Comparison of ENCODE assay signal across 8 cellular contexts in genomic region chr3:102229062-102229655, GRCh38.
DNase-seq lines count a peak whose midpoint lies in the region; ATAC-seq and TF ChIP-seq lines count a peak whose summit lies in the region.

No MANE protein-coding gene starts in this region.

- POLR2A ChIA-PET in activated CD4-positive, alpha-beta T cell treated with anti-CD3 and anti-CD28 coated beads for 36 hours (lab: Charles Lee): no interaction called here

- no peaks in the 10 kb centered on the region for H3K9me3 Mint-ChIP-seq in activated CD4-positive, alpha-beta T cell treated with anti-CD3 and anti-CD28 coated beads for 36 hours (ENCODE audit: low read depth)

- H3K27ac ChIP-seq in colonic mucosa (no peak overlapping the region), right lobe of liver (no peak overlapping the region)

- CTCF ChIA-PET in activated CD4-positive, alpha-beta T cell treated with anti-CD3 and anti-CD28 coated beads for 36 hours (lab: Charles Lee): interaction anchor here (0.5 to 4.1 kb wide), 74 partner anchors 8 to 888 kb away, joined by 3 to 115 read pairs (median 4); no protein-coding TSS in a partner anchor

- no peak overlapping the region for H3K27ac Mint-ChIP-seq in activated CD4-positive, alpha-beta T cell treated with anti-CD3 and anti-CD28 coated beads for 36 hours

- no peaks in the 10 kb centered on the region for H3K4me1 ChIP-seq in colonic mucosa
- no peaks in the 10 kb centered on the region for H3K4me1 ChIP-seq in right lobe of liver

- ATAC-seq in GM18861 (IDR thresholded peaks at IDR 0.05; ENCODE audit: unreplicated experiment): peak; percentile 46
- ATAC-seq in HG03354 (IDR thresholded peaks at IDR 0.05; ENCODE audit: poor library complexity, severe bottlenecking, unreplicated experiment): peak; percentile 52
- ATAC-seq in activated CD4-positive, alpha-beta T cell treated with anti-CD3 and anti-CD28 coated beads for 36 hours: peak; percentile 71
- ATAC-seq in right lobe of liver: peak; percentile 90 to 94 (median 92)

- H3K27me3 ChIP-seq in colonic mucosa (no peaks in the 10 kb centered on the region), right lobe of liver (no peaks in the 10 kb centered on the region)

- peak; percentile 50 for DNase-seq in AG08396 (ENCODE audit: low spot score)
- DNase-seq in NCI-H524 (lab: John Stamatoyannopoulos, UW): peak; percentile 88 to 92
- DNase-seq in activated CD4-positive, alpha-beta T cell treated with anti-CD3 and anti-CD28 coated beads for 36 hours: peak; percentile 82
- DNase-seq in colonic mucosa: peak; percentile 77
- DNase-seq in right lobe of liver: peak in 2 of 3 donors; percentile 53 to 72
- DNase-seq in stimulated activated CD4-positive, alpha-beta T cell treated with anti-CD3 and anti-CD28 coated beads, TNF-alpha, amount 100 ng/mL, for 48 hours (ENCODE audit: low read depth in 3 of 3): peak; percentile 45 to 68 (median 60)

- no peak overlapping the region for H3K9ac ChIP-seq in colonic mucosa (ENCODE audit: low read depth in 2 of 2, low read length in 2 of 2)

- H3K4me1 Mint-ChIP-seq in activated CD4-positive, alpha-beta T cell treated with anti-CD3 and anti-CD28 coated beads for 36 hours: peaks cover 14% of the 10 kb centered on the region

- H3K4me3 ChIP-seq in colonic mucosa (no peak overlapping the region), right lobe of liver (no peak overlapping the region)

- H3K36me3 ChIP-seq in colonic mucosa: no peaks in the 10 kb centered on the region
- no peaks in the 10 kb centered on the region for H3K36me3 ChIP-seq in right lobe of liver

- peak; percentile 92 for TF ChIP-seq CTCF in colonic mucosa (IDR thresholded peaks at IDR 0.05)
- peak; percentile 94 to 97 (median 95) for TF ChIP-seq CTCF in right lobe of liver (IDR thresholded peaks at IDR 0.05)

- TF ChIP-seq POLR2A in right lobe of liver (IDR thresholded peaks at IDR 0.05): no peak

- 24% methylated on average over 7 of the region's 7 CpGs for WGBS in right lobe of liver (ENCODE audit: insufficient coverage, low coverage, low lambda C conversion rate, missing lambda C conversion rate)

- peaks cover 1% of the 10 kb centered on the region for H3K27me3 Mint-ChIP-seq in activated CD4-positive, alpha-beta T cell treated with anti-CD3 and anti-CD28 coated beads for 36 hours

- no peaks in the 10 kb centered on the region for H3K36me3 Mint-ChIP-seq in activated CD4-positive, alpha-beta T cell treated with anti-CD3 and anti-CD28 coated beads for 36 hours (ENCODE audit: low read depth)

- intact Hi-C loops in activated CD4-positive, alpha-beta T cell treated with anti-CD3 and anti-CD28 coated beads for 36 hours (cut with DNase I, micrococcal nuclease): loop anchor here (1.0 to 10.0 kb wide), 5 partner anchors 137 to 532 kb away; no protein-coding TSS in a partner anchor
- intact Hi-C loops in colonic mucosa (cut with DNase I): loop anchor here (2.0 to 10.0 kb wide), 3 partner anchors 308 to 524 kb away; no protein-coding TSS in a partner anchor
- intact Hi-C loops in right lobe of liver (cut with DNase I): loop anchor here (5.0 kb wide), 1 partner anchor 417 kb away; no protein-coding TSS in a partner anchor

- no peak overlapping the region for H3K4me3 Mint-ChIP-seq in activated CD4-positive, alpha-beta T cell treated with anti-CD3 and anti-CD28 coated beads for 36 hours

- H3K9me3 ChIP-seq in colonic mucosa (no peaks in the 10 kb centered on the region), right lobe of liver (no peaks in the 10 kb centered on the region)
